In the genomic region with DNA sequence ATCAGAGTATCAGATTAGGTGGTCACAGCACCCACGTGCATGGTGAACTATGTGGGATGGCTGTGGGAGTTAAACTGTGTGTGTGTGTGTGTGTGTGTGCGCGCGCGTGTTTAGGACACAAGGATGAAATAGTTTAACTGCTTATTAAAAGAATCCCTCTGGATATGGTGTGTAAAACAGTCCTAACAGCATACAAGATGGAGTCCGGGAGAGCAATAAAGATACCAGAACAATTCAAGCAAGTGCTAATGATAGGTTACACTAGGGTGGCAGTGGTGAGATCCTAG, we compare ENCODE assay signal across 1 cellular context.
TF ChIP-seq lines count a peak whose summit lies in the region.

No MANE protein-coding gene starts in this region.

TF ChIP-seq in neural cell, 6 proteins besides CTCF, POLR2A, EP300 and RAD21 (continued from another document):
- TF ChIP-seq, protein P1, sequence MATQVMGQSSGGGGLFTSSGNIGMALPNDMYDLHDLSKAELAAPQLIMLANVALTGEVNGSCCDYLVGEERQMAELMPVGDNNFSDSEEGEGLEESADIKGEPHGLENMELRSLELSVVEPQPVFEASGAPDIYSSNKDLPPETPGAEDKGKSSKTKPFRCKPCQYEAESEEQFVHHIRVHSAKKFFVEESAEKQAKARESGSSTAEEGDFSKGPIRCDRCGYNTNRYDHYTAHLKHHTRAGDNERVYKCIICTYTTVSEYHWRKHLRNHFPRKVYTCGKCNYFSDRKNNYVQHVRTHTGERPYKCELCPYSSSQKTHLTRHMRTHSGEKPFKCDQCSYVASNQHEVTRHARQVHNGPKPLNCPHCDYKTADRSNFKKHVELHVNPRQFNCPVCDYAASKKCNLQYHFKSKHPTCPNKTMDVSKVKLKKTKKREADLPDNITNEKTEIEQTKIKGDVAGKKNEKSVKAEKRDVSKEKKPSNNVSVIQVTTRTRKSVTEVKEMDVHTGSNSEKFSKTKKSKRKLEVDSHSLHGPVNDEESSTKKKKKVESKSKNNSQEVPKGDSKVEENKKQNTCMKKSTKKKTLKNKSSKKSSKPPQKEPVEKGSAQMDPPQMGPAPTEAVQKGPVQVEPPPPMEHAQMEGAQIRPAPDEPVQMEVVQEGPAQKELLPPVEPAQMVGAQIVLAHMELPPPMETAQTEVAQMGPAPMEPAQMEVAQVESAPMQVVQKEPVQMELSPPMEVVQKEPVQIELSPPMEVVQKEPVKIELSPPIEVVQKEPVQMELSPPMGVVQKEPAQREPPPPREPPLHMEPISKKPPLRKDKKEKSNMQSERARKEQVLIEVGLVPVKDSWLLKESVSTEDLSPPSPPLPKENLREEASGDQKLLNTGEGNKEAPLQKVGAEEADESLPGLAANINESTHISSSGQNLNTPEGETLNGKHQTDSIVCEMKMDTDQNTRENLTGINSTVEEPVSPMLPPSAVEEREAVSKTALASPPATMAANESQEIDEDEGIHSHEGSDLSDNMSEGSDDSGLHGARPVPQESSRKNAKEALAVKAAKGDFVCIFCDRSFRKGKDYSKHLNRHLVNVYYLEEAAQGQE (IDR thresholded peaks at IDR 0.05; ENCODE audit: borderline replicate concordance), result no peak
- peak; percentile 36 for TF ChIP-seq SMC3 (conservative IDR thresholded peaks at IDR 0.05; ENCODE audit: poor library complexity)
TF ChIP-seq in neural cell: peak in this region for 1.
